2 cellular contexts compared by ENCODE assay signal in genomic region chr10:122056431-122057094, GRCh38.
TF ChIP-seq lines count a peak whose summit lies in the region.

No MANE protein-coding gene starts in this region.

TF ChIP-seq in HCT116, 20 proteins besides CTCF, POLR2A, EP300 and RAD21 (continued from another document):
- no peak for TF ChIP-seq REST (IDR thresholded peaks at IDR 0.05; ENCODE audit: low read depth)
- no peak for TF ChIP-seq ZNF274 (IDR thresholded peaks at IDR 0.05; ENCODE audit: low read depth, low read length)
- no peak for TF ChIP-seq CEBPB (IDR thresholded peaks at IDR 0.05; ENCODE audit: low read depth)
- no peak for TF ChIP-seq POLR2AphosphoS5 (IDR thresholded peaks at IDR 0.05; ENCODE audit: low read depth, low read length)
- peak; percentile 53 for TF ChIP-seq YY1 (IDR thresholded peaks at IDR 0.05; ENCODE audit: extremely low read depth, insufficient replicate concordance, low read depth, low read length)
- TF ChIP-seq EGR1 (IDR thresholded peaks at IDR 0.05; ENCODE audit: low read depth): no peak
- peak; percentile 54 for TF ChIP-seq SP1 (IDR thresholded peaks at IDR 0.05; ENCODE audit: low read depth)
- TF ChIP-seq JUND (IDR thresholded peaks at IDR 0.05): peak; percentile 73
- no peak for TF ChIP-seq SRF (IDR thresholded peaks at IDR 0.05; ENCODE audit: low read depth)
- TF ChIP-seq CBX3 (IDR thresholded peaks at IDR 0.05; ENCODE audit: low read depth): peak; percentile 88
- peak; percentile 66 for TF ChIP-seq FOSL1 (IDR thresholded peaks at IDR 0.05; ENCODE audit: low read depth)

TF ChIP-seq in K562, 482 proteins besides CTCF, POLR2A, EP300 and RAD21 (continued from another document):
- TF ChIP-seq ZNF592 (IDR thresholded peaks at IDR 0.05): no peak
- peak; percentile 66 for TF ChIP-seq FOSL1 (tag; conservative IDR thresholded peaks at IDR 0.05)
- no peak for TF ChIP-seq ZNF511 (CRISPR knock-in tag; IDR thresholded peaks at IDR 0.05)
- peak; percentile 45; the same call in 1 of the 2 replicates for TF ChIP-seq PKNOX1 (IDR thresholded peaks at IDR 0.05)
- TF ChIP-seq MTA2 (IDR thresholded peaks at IDR 0.05; ENCODE audit: low read depth): no peak
- peak; percentile 27; the same call in 1 of the 2 replicates for TF ChIP-seq JUND (IDR thresholded peaks at IDR 0.05; ENCODE audit: borderline replicate concordance, low read depth, low read length)
- no peak for TF ChIP-seq JUND (tag; IDR thresholded peaks at IDR 0.05; ENCODE audit: borderline replicate concordance, low read depth, low read length)
- TF ChIP-seq YY1 (IDR thresholded peaks at IDR 0.05; ENCODE audit: borderline replicate concordance in 1 of 3, control insufficient read depth in 1 of 3, extremely low read depth in 1 of 3, insufficient read depth in 3 of 3, insufficient read length in 1 of 3, insufficient replicate concordance in 2 of 3, low read depth in 1 of 3, low read length in 2 of 3): no peak
- TF ChIP-seq TBP (optimal IDR thresholded peaks at IDR 0.05; ENCODE audit: low read depth, low read length): no peak
- TF ChIP-seq KAT8 (IDR thresholded peaks at IDR 0.05; ENCODE audit: low read depth): no peak
- no peak for TF ChIP-seq MLX (CRISPR knock-in tag; conservative IDR thresholded peaks at IDR 0.05)
- TF ChIP-seq PTTG1 (tag; IDR thresholded peaks at IDR 0.05; ENCODE audit: low read depth): no peak
- no peak for TF ChIP-seq BCLAF1 (IDR thresholded peaks at IDR 0.05; ENCODE audit: borderline replicate concordance in 1 of 2, control insufficient read depth in 1 of 2, low read depth in 2 of 2, low read length in 1 of 2)
- TF ChIP-seq POLR2G (IDR thresholded peaks at IDR 0.05; ENCODE audit: low read depth, low read length): no peak
- no peak for TF ChIP-seq SRSF9 (IDR thresholded peaks at IDR 0.05; ENCODE audit: borderline replicate concordance, low read depth, low read length)
- no peak for TF ChIP-seq KLF6 (CRISPR knock-in tag; IDR thresholded peaks at IDR 0.05; ENCODE audit: borderline replicate concordance)
- no peak for TF ChIP-seq HMG20A (CRISPR knock-in tag; conservative IDR thresholded peaks at IDR 0.05)
TF ChIP-seq in K562: peak in this region for 4.
